24 cellular contexts compared by ENCODE assay signal in the genomic region with DNA sequence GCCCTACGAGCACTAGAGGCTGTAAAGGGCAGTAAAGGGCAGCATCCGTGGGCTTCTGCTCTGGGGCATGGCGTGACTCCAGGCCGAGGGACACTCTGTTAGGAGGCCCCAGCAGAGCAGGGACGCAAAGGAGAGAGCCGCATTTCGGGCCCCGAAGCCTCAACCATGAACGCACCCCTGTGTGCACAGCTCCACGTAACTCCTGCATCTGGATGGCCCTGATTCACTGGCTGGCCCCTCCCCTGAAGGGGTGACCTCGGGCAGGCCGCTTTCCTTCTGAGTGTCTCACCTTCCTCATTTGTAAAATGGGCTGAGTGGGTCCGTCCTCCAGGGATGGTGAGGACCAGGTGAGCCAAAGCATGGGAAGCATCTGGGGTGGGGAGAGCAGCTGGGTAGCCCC. TPM values are rescaled to one million over a fixed set of nuclear protein-coding genes. Genes with fewer than 3 reads are reported as not detected.
"Had no signal": no experiment of that assay in that cellular context is flagged by ENCODE, and none has a peak within 500 bp of the region (broad histone marks: within the 10 kb centered on the region; RNA-seq: fewer than 3 reads in every experiment).

No MANE protein-coding gene starts in this region.

- H3K9me3 ChIP-seq: esophagus squamous epithelium, lower lobe of right lung, ovary, suprapubic skin, thyroid gland had no signal

- H3K36me3 Mint-ChIP-seq: natural killer cell treated with Interleukin-12 subunit alpha and Interleukin-12 subunit beta and Interleukin-15 and Interleukin-18, amount 100 ng/mL, for 72 hours had no signal

- H3K4me3 Mint-ChIP-seq: dendritic cell treated with granulocyte-macrophage colony-stimulating factor and Interleukin-4, amounts not matched to agents 40 ng/mL and 50 ng/mL, for 4 days; effector memory CD8-positive, alpha-beta T cell; immature natural killer cell; memory B cell; natural killer cell treated with Interleukin-12 subunit alpha and Interleukin-12 subunit beta and Interleukin-15 and Interleukin-18, amount 100 ng/mL, for 72 hours; type B pancreatic cell had no signal

- H3K4me3 ChIP-seq: esophagus squamous epithelium, gastroesophageal sphincter, left lung, lower lobe of right lung, ovary, right atrium auricular region, suprapubic skin, thyroid gland had no signal

- FAIRE-seq: colon, keratinocyte, small intestine, urothelium cell line had no signal

- H3K4me1 Mint-ChIP-seq: immature natural killer cell had no signal

- DNase-seq: effector memory CD8-positive, alpha-beta T cell; esophagus squamous epithelium; foreskin fibroblast; immature natural killer cell; lower lobe of right lung; midbrain; nucleus accumbens; ovary; small intestine; stimulated activated CD4-positive, alpha-beta T cell treated with anti-CD3 and anti-CD28 coated beads, Interleukin-12 subunit alpha, Interleukin-12 subunit beta, amount 100 ng/mL, for 4 hours; stimulated activated naive CD8-positive, alpha-beta T cell treated with anti-CD3 and anti-CD28 coated beads, Interleukin-15, Interleukin-2, amounts not matched to agents 100 U/mL and 50 U/mL, for 24 hours; thyroid gland had no signal

- H3K27ac ChIP-seq: esophagus squamous epithelium, gastroesophageal sphincter, left lung, lower lobe of right lung, ovary, right atrium auricular region, suprapubic skin, thyroid gland had no signal

- H3K27me3 ChIP-seq: gastroesophageal sphincter, ovary, right atrium auricular region, thyroid gland had no signal

- H3K9me3 Mint-ChIP-seq: dendritic cell treated with granulocyte-macrophage colony-stimulating factor and Interleukin-4, amounts not matched to agents 40 ng/mL and 50 ng/mL, for 4 days; effector memory CD8-positive, alpha-beta T cell; immature natural killer cell; natural killer cell treated with Interleukin-12 subunit alpha and Interleukin-12 subunit beta and Interleukin-15 and Interleukin-18, amount 100 ng/mL, for 72 hours had no signal

- ATAC-seq: effector memory CD8-positive, alpha-beta T cell; gastroesophageal sphincter; left lung; stimulated activated naive CD8-positive, alpha-beta T cell treated with anti-CD3 and anti-CD28 coated beads, Interleukin-15, Interleukin-2, amounts not matched to agents 100 U/mL and 50 U/mL, for 24 hours had no signal

- H3K36me3 ChIP-seq: esophagus squamous epithelium, gastroesophageal sphincter, left lung, lower lobe of right lung, ovary, right atrium auricular region, suprapubic skin, thyroid gland had no signal

- H3K27ac Mint-ChIP-seq: dendritic cell treated with granulocyte-macrophage colony-stimulating factor and Interleukin-4, amounts not matched to agents 40 ng/mL and 50 ng/mL, for 4 days; memory B cell; natural killer cell treated with Interleukin-12 subunit alpha and Interleukin-12 subunit beta and Interleukin-15 and Interleukin-18, amount 100 ng/mL, for 72 hours; type B pancreatic cell had no signal

- H3K4me1 ChIP-seq: esophagus squamous epithelium, gastroesophageal sphincter, left lung, lower lobe of right lung, right atrium auricular region, suprapubic skin, thyroid gland had no signal

RNA-seq across cellular contexts. Expression of gene SHISAL1, which starts 13.6 kb away (rescaled TPM):
- total RNA-seq: epithelial cell of proximal tubule; natural killer cell treated with Interleukin-12 subunit alpha and Interleukin-12 subunit beta and Interleukin-15 and Interleukin-18, amount 100 ng/mL, for 72 hours had no signal
- polyA plus RNA-seq: immature natural killer cell had no signal
